1 cellular context compared by ENCODE assay signal in genomic region chr12:85625467-85625866, GRCh38.
TF ChIP-seq lines count a peak whose summit lies in the region.

No MANE protein-coding gene starts in this region.

TF ChIP-seq in HCT116, 20 proteins besides CTCF, POLR2A, EP300 and RAD21 (continued from another document):
- TF ChIP-seq, protein P1, sequence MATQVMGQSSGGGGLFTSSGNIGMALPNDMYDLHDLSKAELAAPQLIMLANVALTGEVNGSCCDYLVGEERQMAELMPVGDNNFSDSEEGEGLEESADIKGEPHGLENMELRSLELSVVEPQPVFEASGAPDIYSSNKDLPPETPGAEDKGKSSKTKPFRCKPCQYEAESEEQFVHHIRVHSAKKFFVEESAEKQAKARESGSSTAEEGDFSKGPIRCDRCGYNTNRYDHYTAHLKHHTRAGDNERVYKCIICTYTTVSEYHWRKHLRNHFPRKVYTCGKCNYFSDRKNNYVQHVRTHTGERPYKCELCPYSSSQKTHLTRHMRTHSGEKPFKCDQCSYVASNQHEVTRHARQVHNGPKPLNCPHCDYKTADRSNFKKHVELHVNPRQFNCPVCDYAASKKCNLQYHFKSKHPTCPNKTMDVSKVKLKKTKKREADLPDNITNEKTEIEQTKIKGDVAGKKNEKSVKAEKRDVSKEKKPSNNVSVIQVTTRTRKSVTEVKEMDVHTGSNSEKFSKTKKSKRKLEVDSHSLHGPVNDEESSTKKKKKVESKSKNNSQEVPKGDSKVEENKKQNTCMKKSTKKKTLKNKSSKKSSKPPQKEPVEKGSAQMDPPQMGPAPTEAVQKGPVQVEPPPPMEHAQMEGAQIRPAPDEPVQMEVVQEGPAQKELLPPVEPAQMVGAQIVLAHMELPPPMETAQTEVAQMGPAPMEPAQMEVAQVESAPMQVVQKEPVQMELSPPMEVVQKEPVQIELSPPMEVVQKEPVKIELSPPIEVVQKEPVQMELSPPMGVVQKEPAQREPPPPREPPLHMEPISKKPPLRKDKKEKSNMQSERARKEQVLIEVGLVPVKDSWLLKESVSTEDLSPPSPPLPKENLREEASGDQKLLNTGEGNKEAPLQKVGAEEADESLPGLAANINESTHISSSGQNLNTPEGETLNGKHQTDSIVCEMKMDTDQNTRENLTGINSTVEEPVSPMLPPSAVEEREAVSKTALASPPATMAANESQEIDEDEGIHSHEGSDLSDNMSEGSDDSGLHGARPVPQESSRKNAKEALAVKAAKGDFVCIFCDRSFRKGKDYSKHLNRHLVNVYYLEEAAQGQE (IDR thresholded peaks at IDR 0.05; ENCODE audit: low read depth), result no peak
- TF ChIP-seq MAX (IDR thresholded peaks at IDR 0.05), result no peak
- TF ChIP-seq ZNF274 (IDR thresholded peaks at IDR 0.05; ENCODE audit: low read depth, low read length), result no peak
- no peak for TF ChIP-seq TCF7L2 (IDR thresholded peaks at IDR 0.05; ENCODE audit: borderline replicate concordance, extremely low read depth, insufficient read depth, insufficient read length)
- TF ChIP-seq EZH2 (IDR thresholded peaks at IDR 0.05), result no peak
- no peak for TF ChIP-seq JUND (IDR thresholded peaks at IDR 0.05)
- TF ChIP-seq SRF (IDR thresholded peaks at IDR 0.05; ENCODE audit: low read depth), result no peak
- TF ChIP-seq SP1 (IDR thresholded peaks at IDR 0.05; ENCODE audit: low read depth), result no peak
